In the genomic region with DNA sequence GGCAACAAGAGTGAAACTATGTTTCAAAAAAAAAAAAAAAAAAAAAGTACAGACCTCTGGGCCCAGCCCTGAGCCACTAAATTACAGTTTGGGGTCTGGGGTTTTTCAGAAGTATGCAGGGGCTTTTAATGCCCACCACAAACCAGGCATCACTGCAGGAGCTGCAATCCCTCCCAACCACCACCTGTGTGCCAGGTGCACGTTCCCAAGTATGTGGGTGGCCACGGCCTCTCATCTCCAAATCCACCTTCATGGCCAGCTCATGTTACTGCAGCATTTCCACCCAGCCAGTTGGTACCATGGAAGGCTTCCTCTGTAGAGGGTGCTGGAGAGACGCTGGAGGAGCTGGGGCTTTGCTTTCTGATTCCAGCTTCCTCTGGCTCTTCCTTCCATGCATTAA, we compare ENCODE assay signal across 1 cellular context.
TF ChIP-seq lines count a peak whose summit lies in the region.

No MANE protein-coding gene starts in this region.

TF ChIP-seq in HCT116, 20 proteins besides CTCF, POLR2A, EP300 and RAD21:
- TF ChIP-seq EZH2 (IDR thresholded peaks at IDR 0.05) (no peak), CEBPB (IDR thresholded peaks at IDR 0.05; ENCODE audit: low read depth) (no peak), TCF7L2 (IDR thresholded peaks at IDR 0.05; ENCODE audit: borderline replicate concordance, extremely low read depth, insufficient read depth, insufficient read length) (no peak), SRF (IDR thresholded peaks at IDR 0.05; ENCODE audit: low read depth) (no peak), JUND (IDR thresholded peaks at IDR 0.05) (no peak), EZH2phosphoT487 (IDR thresholded peaks at IDR 0.05; ENCODE audit: borderline replicate concordance) (no peak), POLR2AphosphoS5 (IDR thresholded peaks at IDR 0.05; ENCODE audit: low read depth, low read length) (no peak), FOSL1 (IDR thresholded peaks at IDR 0.05; ENCODE audit: low read depth) (no peak), ELF1 (IDR thresholded peaks at IDR 0.05; ENCODE audit: borderline replicate concordance, low read depth) (no peak), SIN3A (IDR thresholded peaks at IDR 0.05; ENCODE audit: low read depth) (no peak), ZFX (IDR thresholded peaks at IDR 0.05) (no peak), SP1 (IDR thresholded peaks at IDR 0.05; ENCODE audit: low read depth) (no peak)
- TF ChIP-seq, protein P1, sequence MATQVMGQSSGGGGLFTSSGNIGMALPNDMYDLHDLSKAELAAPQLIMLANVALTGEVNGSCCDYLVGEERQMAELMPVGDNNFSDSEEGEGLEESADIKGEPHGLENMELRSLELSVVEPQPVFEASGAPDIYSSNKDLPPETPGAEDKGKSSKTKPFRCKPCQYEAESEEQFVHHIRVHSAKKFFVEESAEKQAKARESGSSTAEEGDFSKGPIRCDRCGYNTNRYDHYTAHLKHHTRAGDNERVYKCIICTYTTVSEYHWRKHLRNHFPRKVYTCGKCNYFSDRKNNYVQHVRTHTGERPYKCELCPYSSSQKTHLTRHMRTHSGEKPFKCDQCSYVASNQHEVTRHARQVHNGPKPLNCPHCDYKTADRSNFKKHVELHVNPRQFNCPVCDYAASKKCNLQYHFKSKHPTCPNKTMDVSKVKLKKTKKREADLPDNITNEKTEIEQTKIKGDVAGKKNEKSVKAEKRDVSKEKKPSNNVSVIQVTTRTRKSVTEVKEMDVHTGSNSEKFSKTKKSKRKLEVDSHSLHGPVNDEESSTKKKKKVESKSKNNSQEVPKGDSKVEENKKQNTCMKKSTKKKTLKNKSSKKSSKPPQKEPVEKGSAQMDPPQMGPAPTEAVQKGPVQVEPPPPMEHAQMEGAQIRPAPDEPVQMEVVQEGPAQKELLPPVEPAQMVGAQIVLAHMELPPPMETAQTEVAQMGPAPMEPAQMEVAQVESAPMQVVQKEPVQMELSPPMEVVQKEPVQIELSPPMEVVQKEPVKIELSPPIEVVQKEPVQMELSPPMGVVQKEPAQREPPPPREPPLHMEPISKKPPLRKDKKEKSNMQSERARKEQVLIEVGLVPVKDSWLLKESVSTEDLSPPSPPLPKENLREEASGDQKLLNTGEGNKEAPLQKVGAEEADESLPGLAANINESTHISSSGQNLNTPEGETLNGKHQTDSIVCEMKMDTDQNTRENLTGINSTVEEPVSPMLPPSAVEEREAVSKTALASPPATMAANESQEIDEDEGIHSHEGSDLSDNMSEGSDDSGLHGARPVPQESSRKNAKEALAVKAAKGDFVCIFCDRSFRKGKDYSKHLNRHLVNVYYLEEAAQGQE (IDR thresholded peaks at IDR 0.05; ENCODE audit: low read depth): no peak
- TF ChIP-seq, protein P2, sequence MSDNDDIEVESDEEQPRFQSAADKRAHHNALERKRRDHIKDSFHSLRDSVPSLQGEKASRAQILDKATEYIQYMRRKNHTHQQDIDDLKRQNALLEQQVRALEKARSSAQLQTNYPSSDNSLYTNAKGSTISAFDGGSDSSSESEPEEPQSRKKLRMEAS (IDR thresholded peaks at IDR 0.05): no peak
TF ChIP-seq in HCT116: peak in this region for 0.
